Comparison of ENCODE assay signal across 9 cellular contexts in genomic region chr20:46359233-46359751, GRCh38. TPM values are rescaled to one million over a fixed set of nuclear protein-coding genes. Genes with fewer than 3 reads are reported as not detected.
DNase-seq lines count a peak whose midpoint lies in the region; ATAC-seq and TF ChIP-seq lines count a peak whose summit lies in the region.
"Had no signal": no experiment of that assay in that cellular context is flagged by ENCODE, and none has a peak within 500 bp of the region (broad histone marks: within the 10 kb centered on the region; RNA-seq: fewer than 3 reads in every experiment).

No MANE protein-coding gene starts in this region.

- H3K4me3 ChIP-seq in ovary (no peak overlapping the region), MM.1S (ENCODE audit: low read length) (no peak overlapping the region)

- ATAC-seq in GM21447 (IDR thresholded peaks at IDR 0.05; ENCODE audit: unreplicated experiment) (peak; percentile 48), left ventricle myocardium superior (peak; percentile 61)
- ATAC-seq: esophagus mucosa had no signal

- no peaks in the 10 kb centered on the region for H3K9me2 ChIP-seq in MM.1S (replicated peaks; ENCODE audit: insufficient read depth, low read length)

- H2AFZ ChIP-seq in MM.1S (ENCODE audit: low read length) = no peak overlapping the region

- H3K9me3 Mint-ChIP-seq in IgD-negative memory B cell = no peaks in the 10 kb centered on the region

- TF ChIP-seq CTCF in GM10248 (IDR thresholded peaks at IDR 0.05; ENCODE audit: control extremely low read depth, extremely low read depth, low read depth, missing control alignments) (no peak), ovary (IDR thresholded peaks at IDR 0.05) (no peak), MM.1S (IDR thresholded peaks at IDR 0.05; ENCODE audit: low read length) (no peak)

- no peaks in the 10 kb centered on the region for H3K36me3 Mint-ChIP-seq in IgD-negative memory B cell

- H3K79me2 ChIP-seq in MM.1S (ENCODE audit: low read length) = peaks cover 45% of the 10 kb centered on the region

- H3K4me1 Mint-ChIP-seq in IgD-negative memory B cell = peaks cover 46 to 58% (median 53%) of the 10 kb centered on the region in 3 donors

- H3K27me3 ChIP-seq in ovary = no peaks in the 10 kb centered on the region
- no peaks in the 10 kb centered on the region for H3K27me3 ChIP-seq in MM.1S (replicated peaks; ENCODE audit: insufficient read depth, low read length)

- peaks cover 12% of the 10 kb centered on the region for H3K4me1 ChIP-seq in ovary (ENCODE audit: insufficient read depth)
- H3K4me1 ChIP-seq in MM.1S (ENCODE audit: low read length) = peaks cover 11% of the 10 kb centered on the region; the same call in 1 of the 2 replicates

- no peaks in the 10 kb centered on the region for H4K20me1 ChIP-seq in MM.1S (ENCODE audit: insufficient read depth, low read length)

- H3K27ac ChIP-seq in ovary (no peak overlapping the region), MM.1S (ENCODE audit: low read length) (no peak overlapping the region)

- H3K9me3 ChIP-seq in ovary = no peaks in the 10 kb centered on the region
- H3K9me3 ChIP-seq in MM.1S (replicated peaks; ENCODE audit: insufficient read depth, low read length) = no peaks in the 10 kb centered on the region

- peak overlapping the region in 3 of 4 donors; percentile 34 to 88 (median 85) for H3K4me3 Mint-ChIP-seq in IgD-negative memory B cell

- POLR2A ChIA-PET in GM10248 (lab: Yijun Ruan, JAX) = interaction anchor here (0.5 to 0.9 kb wide), 3 partner anchors 9 to 265 kb away, joined by 3 to 7 read pairs (median 3); no protein-coding TSS in a partner anchor

- no peak for TF ChIP-seq EP300 in ovary (IDR thresholded peaks at IDR 0.05)

- H3K36me3 ChIP-seq in ovary = no peaks in the 10 kb centered on the region
- no peaks in the 10 kb centered on the region for H3K36me3 ChIP-seq in MM.1S (replicated peaks; ENCODE audit: insufficient read depth, low read length)

- intact Hi-C loops in left ventricle myocardium superior (cut with micrococcal nuclease) (no loop called here), ovary (cut with DNase I) (no loop called here)

- peaks cover 7% of the 10 kb centered on the region for H3F3A ChIP-seq in MM.1S (ENCODE audit: insufficient read depth, low read length)

- no peak overlapping the region for H3K4me2 ChIP-seq in MM.1S (ENCODE audit: low read depth, low read length)

- CTCF ChIA-PET in GM10248 (lab: Yijun Ruan, JAX) = interaction anchor here (1.1 to 6.4 kb wide), 4 partner anchors 9 to 52 kb away, joined by 3 to 45 read pairs (median 6); no protein-coding TSS in a partner anchor

- TF ChIP-seq POLR2A in ovary (IDR thresholded peaks at IDR 0.05) = no peak

- 63 to 71% (median 69%) methylated on average over 10 of the region's 10 CpGs for WGBS in ovary, 3 donors

- H3K27me3 Mint-ChIP-seq in IgD-negative memory B cell = no peaks in the 10 kb centered on the region

- DNase-seq in GM10248 (ENCODE audit: extremely low spot score) = peak; percentile 76
- DNase-seq in left ventricle myocardium superior = no peak
- DNase-seq in ovary = no peak
- DNase-seq in MM.1S = no peak
- no peak for DNase-seq in iPS-NIHi11 (ENCODE audit: low spot score)
- no peak for DNase-seq in NCI-H2081 treated with DMSO at 0.1 percent for 48 hours (lab: John Stamatoyannopoulos, UW)

- peak overlapping the region; percentile 63 to 94 (median 84) for H3K27ac Mint-ChIP-seq in IgD-negative memory B cell

- no peak overlapping the region for H3K9ac ChIP-seq in MM.1S (ENCODE audit: low read length)

RNA-seq across cellular contexts. Expression of gene ELMO2, which starts 47.1 kb away (rescaled TPM):
- polyA plus RNA-seq in IgD-negative memory B cell (29.1 TPM), ovary (10 to 100 TPM; 19.1 to 57.6 TPM)
- total RNA-seq in left ventricle myocardium superior (37.1 TPM), ovary (10 to 100 TPM; 20.1 to 51.7 (median 41.0) TPM)

RNA-seq across cellular contexts. Expression of gene CDH22, which starts 51.0 kb away (rescaled TPM):
- polyA plus RNA-seq in IgD-negative memory B cell (not detected), ovary (under 1 TPM; 0.10 to 0.11 TPM)
- total RNA-seq in left ventricle myocardium superior (2.3 TPM), ovary (1 to 10 TPM in 3 of 7 donors, under 1 TPM in 4; 0.18 to 1.5 (median 0.92) TPM)
